22 cellular contexts compared by ENCODE assay signal in the genomic region with DNA sequence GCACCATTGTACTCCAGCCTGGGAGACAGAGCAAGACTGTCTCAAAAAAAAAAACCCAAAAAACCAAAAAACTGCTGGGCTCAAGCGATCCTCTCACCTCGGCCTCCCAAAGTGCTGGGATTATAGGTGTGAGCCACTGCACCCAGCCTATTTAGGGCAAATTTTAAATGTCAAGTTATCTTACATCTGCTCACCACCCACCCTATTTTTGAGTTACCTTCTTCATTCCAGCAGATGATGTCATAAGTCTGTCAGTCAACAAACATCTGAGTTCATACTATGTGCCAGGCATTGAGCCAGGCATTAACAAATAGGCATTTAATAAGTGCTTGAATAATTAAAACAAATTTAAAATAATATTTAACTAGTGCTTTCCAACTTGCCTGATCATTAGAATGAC. TPM values are rescaled to one million over a fixed set of nuclear protein-coding genes. Genes with fewer than 3 reads are reported as not detected.
DNase-seq lines count a peak whose midpoint lies in the region; ATAC-seq lines count a peak whose summit lies in the region.
"Had no signal": no experiment of that assay in that cellular context is flagged by ENCODE, and none has a peak within 500 bp of the region (broad histone marks: within the 10 kb centered on the region; RNA-seq: fewer than 3 reads in every experiment).

No MANE protein-coding gene starts in this region.

- H3K4me1 Mint-ChIP-seq in activated naive CD4-positive, alpha-beta T cell treated with anti-CD3 and anti-CD28 coated beads for 36 hours (ENCODE audit: low read depth) = peaks cover 86% of the 10 kb centered on the region
- peaks cover 86% of the 10 kb centered on the region for H3K4me1 Mint-ChIP-seq in activated CD4-positive, alpha-beta memory T cell treated with anti-CD3 and anti-CD28 coated beads for 36 hours (ENCODE audit: low read depth)
- peaks cover 76% of the 10 kb centered on the region for H3K4me1 Mint-ChIP-seq in stimulated activated effector memory CD8-positive, alpha-beta T cell treated with anti-CD3 and anti-CD28 coated beads, Interleukin-12 subunit alpha, Interleukin-12 subunit beta, amount 100 ng/mL, for 72 hours
- H3K4me1 Mint-ChIP-seq: neural crest cell had no signal

- H3K27me3 ChIP-seq in effector memory CD4-positive, alpha-beta T cell (replicated peaks; ENCODE audit: control insufficient read depth, insufficient read depth, low read length, poor library complexity, severe bottlenecking) = no peaks in the 10 kb centered on the region
- H3K27me3 ChIP-seq: heart right ventricle, MG63, suprapubic skin had no signal

- POLR2A ChIA-PET in activated CD4-positive, alpha-beta memory T cell treated with anti-CD3 and anti-CD28 coated beads for 36 hours (lab: Charles Lee) = interaction anchor here (1.6 to 7.1 kb wide), 7 partner anchors 13 to 49 kb away, joined by 4 to 172 read pairs (median 20); partner anchors contain the start of genes BATF and FLVCR2

- H3K4me3 Mint-ChIP-seq in activated naive CD4-positive, alpha-beta T cell treated with anti-CD3 and anti-CD28 coated beads for 36 hours = peak overlapping the region; percentile 26
- peak overlapping the region; percentile 21 for H3K4me3 Mint-ChIP-seq in activated CD4-positive, alpha-beta memory T cell treated with anti-CD3 and anti-CD28 coated beads for 36 hours
- peak overlapping the region; percentile 79 for H3K4me3 Mint-ChIP-seq in stimulated activated effector memory CD8-positive, alpha-beta T cell treated with anti-CD3 and anti-CD28 coated beads, Interleukin-12 subunit alpha, Interleukin-12 subunit beta, amount 100 ng/mL, for 72 hours
- H3K4me3 Mint-ChIP-seq: GM23338, neural crest cell had no signal

- no peaks in the 10 kb centered on the region for H3K27me3 Mint-ChIP-seq in activated naive CD4-positive, alpha-beta T cell treated with anti-CD3 and anti-CD28 coated beads for 36 hours (ENCODE audit: low read depth)
- no peaks in the 10 kb centered on the region for H3K27me3 Mint-ChIP-seq in activated CD4-positive, alpha-beta memory T cell treated with anti-CD3 and anti-CD28 coated beads for 36 hours

- no peaks in the 10 kb centered on the region for H3K9me3 ChIP-seq in effector memory CD4-positive, alpha-beta T cell (ENCODE audit: control insufficient read depth, low read length)
- H3K9me3 ChIP-seq: heart right ventricle, MG63, suprapubic skin had no signal

- peaks cover 8% of the 10 kb centered on the region for H3K36me3 ChIP-seq in effector memory CD4-positive, alpha-beta T cell (ENCODE audit: control insufficient read depth, insufficient read depth, low read length)
- H3K36me3 ChIP-seq: MG63, suprapubic skin had no signal

- H3K9me3 Mint-ChIP-seq in activated naive CD4-positive, alpha-beta T cell treated with anti-CD3 and anti-CD28 coated beads for 36 hours = no peaks in the 10 kb centered on the region
- no peaks in the 10 kb centered on the region for H3K9me3 Mint-ChIP-seq in activated CD4-positive, alpha-beta memory T cell treated with anti-CD3 and anti-CD28 coated beads for 36 hours
- no peaks in the 10 kb centered on the region for H3K9me3 Mint-ChIP-seq in stimulated activated effector memory CD8-positive, alpha-beta T cell treated with anti-CD3 and anti-CD28 coated beads, Interleukin-12 subunit alpha, Interleukin-12 subunit beta, amount 100 ng/mL, for 72 hours
- H3K9me3 Mint-ChIP-seq: GM23338, neural crest cell had no signal

- no peak for ATAC-seq in stimulated activated effector memory CD8-positive, alpha-beta T cell treated with anti-CD3 and anti-CD28 coated beads, Interleukin-12 subunit alpha, Interleukin-12 subunit beta, amount 100 ng/mL, for 72 hours
- ATAC-seq in GM19463 (IDR thresholded peaks at IDR 0.05; ENCODE audit: unreplicated experiment) = no peak
- ATAC-seq in left colon = no peak
- ATAC-seq: GM23338, heart right ventricle had no signal

- intact Hi-C loops in activated naive CD4-positive, alpha-beta T cell treated with anti-CD3 and anti-CD28 coated beads for 36 hours (cut with micrococcal nuclease) = loop anchor here (1.0 to 5.0 kb wide), 4 partner anchors 16 to 1499 kb away; partner anchors contain the start of gene TMED10
- intact Hi-C loops in activated CD4-positive, alpha-beta memory T cell treated with anti-CD3 and anti-CD28 coated beads for 36 hours (cut with micrococcal nuclease) = loop anchor here (5.0 kb wide), 1 partner anchor 296 kb away; no protein-coding TSS in a partner anchor
- intact Hi-C loops in left colon (cut with DNase I, micrococcal nuclease) = no loop called here

- peak overlapping the region; percentile 99 for H3K27ac Mint-ChIP-seq in activated naive CD4-positive, alpha-beta T cell treated with anti-CD3 and anti-CD28 coated beads for 36 hours
- peak overlapping the region; percentile 99 for H3K27ac Mint-ChIP-seq in activated CD4-positive, alpha-beta memory T cell treated with anti-CD3 and anti-CD28 coated beads for 36 hours
- H3K27ac Mint-ChIP-seq in stimulated activated effector memory CD8-positive, alpha-beta T cell treated with anti-CD3 and anti-CD28 coated beads, Interleukin-12 subunit alpha, Interleukin-12 subunit beta, amount 100 ng/mL, for 72 hours = peak overlapping the region; percentile 97
- H3K27ac Mint-ChIP-seq: GM23338 had no signal

- CTCF ChIA-PET in activated naive CD4-positive, alpha-beta T cell treated with anti-CD3 and anti-CD28 coated beads for 36 hours (lab: Charles Lee) = interaction anchor here (0.6 to 9.4 kb wide), 5 partner anchors 17 to 41 kb away, joined by 3 to 79 read pairs (median 12); partner anchors contain the start of gene BATF
- CTCF ChIA-PET in activated CD4-positive, alpha-beta memory T cell treated with anti-CD3 and anti-CD28 coated beads for 36 hours (lab: Charles Lee) = interaction anchor here (0.9 to 6.4 kb wide), 6 partner anchors 8 to 49 kb away, joined by 4 to 91 read pairs (median 12); partner anchors contain the start of gene BATF

- peaks cover 72% of the 10 kb centered on the region for H3K36me3 Mint-ChIP-seq in activated naive CD4-positive, alpha-beta T cell treated with anti-CD3 and anti-CD28 coated beads for 36 hours (ENCODE audit: low read depth)
- peaks cover 66% of the 10 kb centered on the region for H3K36me3 Mint-ChIP-seq in activated CD4-positive, alpha-beta memory T cell treated with anti-CD3 and anti-CD28 coated beads for 36 hours
- peaks cover 100% of the 10 kb centered on the region for H3K36me3 Mint-ChIP-seq in stimulated activated effector memory CD8-positive, alpha-beta T cell treated with anti-CD3 and anti-CD28 coated beads, Interleukin-12 subunit alpha, Interleukin-12 subunit beta, amount 100 ng/mL, for 72 hours

- no peak overlapping the region for H3K4me3 ChIP-seq in effector memory CD4-positive, alpha-beta T cell (ENCODE audit: insufficient read depth, low read depth, low read length, poor library complexity, severe bottlenecking)
- H3K4me3 ChIP-seq: GM23338, MG63, suprapubic skin had no signal

- no peak for DNase-seq in activated naive CD4-positive, alpha-beta T cell treated with anti-CD3 and anti-CD28 coated beads for 36 hours
- no peak for DNase-seq in activated naive CD4-positive, alpha-beta T cell treated with Interleukin-2 at 50 U/mL for 16 hours
- DNase-seq in activated CD4-positive, alpha-beta memory T cell treated with anti-CD3 and anti-CD28 coated beads for 36 hours = no peak
- DNase-seq in effector memory CD4-positive, alpha-beta T cell = no peak
- no peak for DNase-seq in stimulated activated effector memory CD8-positive, alpha-beta T cell treated with anti-CD3 and anti-CD28 coated beads, Interleukin-12 subunit alpha, Interleukin-12 subunit beta, amount 100 ng/mL, for 72 hours (ENCODE audit: low spot score in 2 of 2)
- no peak for DNase-seq in stimulated activated CD4-positive, alpha-beta T cell treated with anti-CD3 and anti-CD28 coated beads, Interleukin-15, amount 100 ng/mL, for 24 hours
- no peak for DNase-seq in left colon
- DNase-seq: activated CD8-positive, alpha-beta memory T cell treated with anti-CD3 and anti-CD28 coated beads, Interleukin-2, amount 50 U/mL, for 48 hours; amygdala; heart right ventricle; mesenchymal stem cell; MG63; NCI-H1694 treated with DMSO at 0.1 percent for 48 hours; NCI-H226; NK-92 treated with Interleukin-12 subunit alpha and Interleukin-12 subunit beta, amount 100 ng/mL, for 24 hours; retina; RPMI8226 had no signal

- peak overlapping the region; percentile 90 for H3K27ac ChIP-seq in effector memory CD4-positive, alpha-beta T cell (ENCODE audit: insufficient read depth, low read length, poor library complexity, severe bottlenecking)
- H3K27ac ChIP-seq: VCaP had no signal

- H3K4me1 ChIP-seq in effector memory CD4-positive, alpha-beta T cell (ENCODE audit: control insufficient read depth, insufficient read depth, low read length, poor library complexity, severe bottlenecking) = peaks cover 51% of the 10 kb centered on the region

RNA-seq across cellular contexts. Expression of gene BATF, which starts 21.5 kb away (rescaled TPM):
- 100 to 1,000 TPM; 178 to 179 TPM for total RNA-seq in activated naive CD4-positive, alpha-beta T cell treated with anti-CD3 and anti-CD28 coated beads for 36 hours
- total RNA-seq in activated CD4-positive, alpha-beta memory T cell treated with anti-CD3 and anti-CD28 coated beads for 36 hours = 100 to 1,000 TPM; 171 to 182 TPM
- total RNA-seq in left colon = 1 to 10 TPM in 1 of 2 donors, under 1 TPM in 1; 0.67 to 1.3 TPM
- total RNA-seq: GM23338, neural crest cell had no signal

RNA-seq across cellular contexts. Expression of gene FLVCR2, which starts 34.6 kb away (rescaled TPM):
- 10 to 100 TPM in 1 of 2 experiments, 1 to 10 TPM in 1; 5.8 to 10.4 TPM for total RNA-seq in activated naive CD4-positive, alpha-beta T cell treated with anti-CD3 and anti-CD28 coated beads for 36 hours
- total RNA-seq in activated CD4-positive, alpha-beta memory T cell treated with anti-CD3 and anti-CD28 coated beads for 36 hours = 1 to 10 TPM; 2.8 to 7.6 TPM
- total RNA-seq in left colon = 10 to 100 TPM; 19.8 to 42.1 TPM

Comparison
In these comparisons a context has a peak if more than half of its experiments do, and no peak if none do; other contexts are left out.
1. H3K4me3 Mint-ChIP-seq: peak in every context shown above with its lines; median percentile 79 in stimulated activated effector memory CD8-positive, alpha-beta T cell treated with anti-CD3 and anti-CD28 coated beads, Interleukin-12 subunit alpha, Interleukin-12 subunit beta, amount 100 ng/mL, for 72 hours; 26 in activated naive CD4-positive, alpha-beta T cell treated with anti-CD3 and anti-CD28 coated beads for 36 hours; 21 in activated CD4-positive, alpha-beta memory T cell treated with anti-CD3 and anti-CD28 coated beads for 36 hours.
2. RNA of gene BATF, which starts 21.5 kb away (total RNA-seq): 171 to 182 TPM in activated CD4-positive, alpha-beta memory T cell treated with anti-CD3 and anti-CD28 coated beads for 36 hours and 178 to 179 TPM in activated naive CD4-positive, alpha-beta T cell treated with anti-CD3 and anti-CD28 coated beads for 36 hours; 0.67 to 1.3 TPM in left colon; every median in the first group is over 10 times any median in the second.
3. intact Hi-C loops: an anchor here in activated naive CD4-positive, alpha-beta T cell treated with anti-CD3 and anti-CD28 coated beads for 36 hours (1.0 to 5.0 kb wide) and activated CD4-positive, alpha-beta memory T cell treated with anti-CD3 and anti-CD28 coated beads for 36 hours (5.0 kb wide); none called in left colon.
4. Peak in every context shown above with its lines, with median percentiles within 50 percentile points of each other: H3K27ac Mint-ChIP-seq.